ENCODE assay signal across 16 cellular contexts in the genomic region with DNA sequence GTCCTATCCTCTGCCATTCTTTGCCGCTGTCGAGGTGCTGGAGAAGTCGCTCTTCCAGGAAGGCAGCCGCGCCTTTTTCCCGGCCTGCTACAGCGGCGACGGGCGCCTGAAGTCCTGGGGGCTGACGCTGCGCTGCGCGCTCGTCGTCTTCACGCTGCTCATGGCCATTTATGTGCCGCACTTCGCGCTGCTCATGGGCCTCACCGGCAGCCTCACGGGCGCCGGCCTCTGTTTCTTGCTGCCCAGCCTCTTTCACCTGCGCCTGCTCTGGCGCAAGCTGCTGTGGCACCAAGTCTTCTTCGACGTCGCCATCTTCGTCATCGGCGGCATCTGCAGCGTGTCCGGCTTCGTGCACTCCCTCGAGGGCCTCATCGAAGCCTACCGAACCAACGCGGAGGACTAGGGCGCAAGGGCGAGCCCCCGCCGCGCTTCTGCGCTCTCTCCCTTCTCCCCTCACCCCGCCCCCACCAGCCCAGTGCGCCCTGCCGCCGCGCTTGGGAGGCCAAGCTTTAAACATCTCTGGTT. TPM values are rescaled to one million over a fixed set of nuclear protein-coding genes. Genes with fewer than 3 reads are reported as not detected.
DNase-seq lines count a peak whose midpoint lies in the region; ATAC-seq lines count a peak whose summit lies in the region.
"Had no signal": no experiment of that assay in that cellular context is flagged by ENCODE, and none has a peak within 500 bp of the region (broad histone marks: within the 10 kb centered on the region; RNA-seq: fewer than 3 reads in every experiment).

No MANE protein-coding gene starts in this region.

- peak overlapping the region in 2 of 6 donors; percentile 60 to 78 for H3K27ac Mint-ChIP-seq in immature natural killer cell
- H3K27ac Mint-ChIP-seq: HFFc6 had no signal

- ATAC-seq in GM21367 (IDR thresholded peaks at IDR 0.05; ENCODE audit: unreplicated experiment) (no peak), HG03378 (IDR thresholded peaks at IDR 0.05; ENCODE audit: unreplicated experiment) (no peak)
- ATAC-seq: gastroesophageal sphincter, pancreas had no signal

- H3K4me3 Mint-ChIP-seq in immature natural killer cell: peak overlapping the region in 4 of 5 donors; percentile 49 to 78 (median 51)
- H3K4me3 Mint-ChIP-seq: HFFc6 had no signal

- peaks cover 57 to 61% of the 10 kb centered on the region in 2 donors for H3K4me1 Mint-ChIP-seq in immature natural killer cell

- peak; percentile 7 for DNase-seq in stimulated activated CD4-positive, alpha-beta T cell treated with anti-CD3 and anti-CD28 coated beads, Interleukin-4, amount 100 ng/mL, for 1 hour
- no peak for DNase-seq in stimulated activated CD4-positive, alpha-beta T cell treated with anti-CD3 and anti-CD28 coated beads, Interleukin-1b, Interleukin-23, amount 100 ng/mL, for 48 hours
- peak; percentile 34 to 44 for DNase-seq in activated T-cell treated with anti-CD3 and anti-CD28 coated beads, Interleukin-2, amount 50 U/mL, for 48 hours
- DNase-seq in immature natural killer cell (no peak), UCSD-AML1 (lab: John Stamatoyannopoulos, UW; ENCODE audit: unreplicated experiment) (no peak), dedifferentiated amniotic fluid mesenchymal stem cell (ENCODE audit: extremely low spot score) (no peak)
- DNase-seq: AML-193; effector CD8-positive, alpha-beta T cell; HFFc6; KG1; left ventricle myocardium inferior; NCI-H2029 treated with DMSO at 0.1 percent for 48 hours; pancreas had no signal

- peaks cover 60 to 77% (median 71%) of the 10 kb centered on the region in 3 donors for H3K27me3 Mint-ChIP-seq in immature natural killer cell (ENCODE audit: low read depth in 3 of 3)

- peaks cover 0 to 3% (median under 1%) of the 10 kb centered on the region in 6 donors for H3K9me3 Mint-ChIP-seq in immature natural killer cell

- peaks cover 0 to 3% (median 0%) of the 10 kb centered on the region in 3 donors for H3K36me3 Mint-ChIP-seq in immature natural killer cell

RNA-seq across cellular contexts. Expression of gene SLC32A1, which starts 4.0 kb away (rescaled TPM):
- polyA plus RNA-seq in immature natural killer cell: not detected
- polyA plus RNA-seq: pancreas had no signal

RNA-seq across cellular contexts. Expression of gene ACTR5, which starts 20.0 kb away (rescaled TPM):
- 10 to 100 TPM in 1 of 3 donors, 1 to 10 TPM in 2; 8.0 to 11.1 (median 8.7) TPM for polyA plus RNA-seq in immature natural killer cell

Comparison
In these comparisons a context has a peak if more than half of its experiments do, and no peak if none do; other contexts are left out.
1. DNase-seq: peak in stimulated activated CD4-positive, alpha-beta T cell treated with anti-CD3 and anti-CD28 coated beads, Interleukin-4, amount 100 ng/mL, for 1 hour (single experiment) and activated T-cell treated with anti-CD3 and anti-CD28 coated beads, Interleukin-2, amount 50 U/mL, for 48 hours (2 of 2); none in stimulated activated CD4-positive, alpha-beta T cell treated with anti-CD3 and anti-CD28 coated beads, Interleukin-1b, Interleukin-23, amount 100 ng/mL, for 48 hours (single experiment), immature natural killer cell (0 of 3), UCSD-AML1 (single experiment) and dedifferentiated amniotic fluid mesenchymal stem cell (single experiment).